8 cellular contexts compared by ENCODE assay signal in the genomic region with DNA sequence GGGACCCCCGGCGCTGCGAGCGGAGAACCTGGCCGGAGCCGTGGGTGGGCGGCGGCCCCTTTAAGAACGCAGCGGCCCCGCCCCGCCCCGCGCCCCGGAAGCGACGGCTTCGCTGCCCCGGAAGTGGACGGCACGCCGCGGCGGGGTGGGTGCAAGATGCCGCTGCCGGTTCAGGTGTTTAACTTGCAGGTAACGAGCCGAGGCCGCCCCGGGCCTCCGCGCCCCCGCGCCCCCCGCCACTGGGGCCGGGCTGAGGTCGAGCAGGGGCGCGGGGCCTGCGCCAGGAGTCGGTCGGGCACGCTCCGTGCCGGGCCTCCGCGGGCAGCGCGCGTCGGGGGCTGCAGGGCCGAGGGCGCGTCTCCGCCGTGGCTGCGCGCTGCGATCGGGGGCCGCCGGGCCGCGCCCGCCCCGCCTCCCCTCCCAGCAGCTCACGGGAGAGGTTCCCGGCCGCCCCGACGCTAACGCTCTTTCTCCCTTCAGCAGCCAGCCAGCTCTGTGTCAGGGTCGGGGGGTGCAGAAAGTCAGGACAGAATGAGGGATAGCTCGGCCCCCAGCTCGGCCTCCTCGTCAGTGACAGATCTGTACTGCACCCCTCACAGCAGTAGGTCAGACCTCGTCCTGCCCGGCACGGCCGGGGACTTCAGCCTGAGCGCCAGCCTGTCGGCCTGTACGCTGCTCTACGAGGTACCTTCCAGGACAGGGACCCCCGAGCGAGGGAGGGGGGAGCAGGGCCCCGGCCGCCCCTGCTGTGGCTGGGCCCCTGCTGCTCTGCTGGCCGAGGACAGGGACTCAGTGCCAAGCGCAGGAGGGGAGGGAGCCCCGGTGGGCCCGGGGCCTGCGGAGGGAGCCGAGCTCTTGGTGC. TPM values are rescaled to one million over a fixed set of nuclear protein-coding genes. Genes with fewer than 3 reads are reported as not detected.
DNase-seq lines count a peak whose midpoint lies in the region; ATAC-seq and TF ChIP-seq lines count a peak whose summit lies in the region.

A gene (plus strand): TSS at position 123 of the 862 bp plus-strand sequence. CDS start 34 bp downstream, at position 157.
A gene with protein sequence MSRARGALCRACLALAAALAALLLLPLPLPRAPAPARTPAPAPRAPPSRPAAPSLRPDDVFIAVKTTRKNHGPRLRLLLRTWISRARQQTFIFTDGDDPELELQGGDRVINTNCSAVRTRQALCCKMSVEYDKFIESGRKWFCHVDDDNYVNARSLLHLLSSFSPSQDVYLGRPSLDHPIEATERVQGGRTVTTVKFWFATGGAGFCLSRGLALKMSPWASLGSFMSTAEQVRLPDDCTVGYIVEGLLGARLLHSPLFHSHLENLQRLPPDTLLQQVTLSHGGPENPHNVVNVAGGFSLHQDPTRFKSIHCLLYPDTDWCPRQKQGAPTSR (minus strand): TSS at position 36 of the 862 bp plus-strand sequence. CDS start 45 bp downstream, outside the sequence.

- H3K27me3 ChIP-seq in Loucy (ENCODE audit: insufficient read depth, low read length, poor library complexity, severe bottlenecking) (no peaks in the 10 kb centered on the region), hepatocyte (no peaks in the 10 kb centered on the region), aorta (ENCODE audit: control insufficient read depth in 1 of 2, insufficient read depth in 2 of 2, low read length in 1 of 2) (no peaks in the 10 kb centered on the region)

- H3K4me3 ChIP-seq in Loucy (ENCODE audit: low read length, poor library complexity, severe bottlenecking) (peak within 1 kb of the TSS; percentile 93), hepatocyte (peak within 1 kb of the TSS; percentile 90), aorta (ENCODE audit: low read length in 2 of 2) (peak within 1 kb of the TSS; percentile 88 to 92)

- no peaks in the 10 kb centered on the region for H3F3A ChIP-seq in Loucy (ENCODE audit: low read depth)

- peak; percentile 73 for DNase-seq in Ammon's horn (ENCODE audit: low spot score)
- DNase-seq in T-helper 2 cell = peak; percentile 64 to 86 (median 75)
- peak in 54 of 58 donors; percentile 12 to 79 (median 60) for DNase-seq in anterior cingulate cortex (lab: John Stamatoyannopoulos, UW)
- DNase-seq in hepatocyte (ENCODE audit: low spot score) = peak; percentile 90
- peak; percentile 65 for DNase-seq in retina
- DNase-seq in aorta = peak; percentile 84 to 94

- 3% methylated on average over 34 of the region's 94 CpGs for WGBS in hepatocyte (ENCODE audit: low lambda C conversion rate, missing lambda C conversion rate)
- WGBS in aorta, 2 donors = 0 to 1% methylated on average over 64 to 94 of the region's 94 CpGs

- H3K36me3 ChIP-seq in Loucy (ENCODE audit: insufficient read depth, low read length) = peaks cover 11% of the 10 kb centered on the region; the same call in 1 of the 2 replicates
- no peaks in the 10 kb centered on the region for H3K36me3 ChIP-seq in hepatocyte (replicated peaks; ENCODE audit: insufficient read depth, low read depth)
- H3K36me3 ChIP-seq in aorta (ENCODE audit: control insufficient read depth in 1 of 2, insufficient read depth in 2 of 2, low read length in 1 of 2) = peaks cover 0 to 2% of the 10 kb centered on the region in 2 donors

- H3K4me1 ChIP-seq in Loucy (ENCODE audit: insufficient read depth, low read length, poor library complexity, severe bottlenecking) (peaks cover 21% of the 10 kb centered on the region), hepatocyte (ENCODE audit: insufficient read depth) (peaks cover 17% of the 10 kb centered on the region), aorta (ENCODE audit: control insufficient read depth in 1 of 2, insufficient read depth in 2 of 2, low read length in 2 of 2) (no peaks in the 10 kb centered on the region)

- H3K9me2 ChIP-seq in Loucy (replicated peaks; ENCODE audit: low read depth, low read length) (no peaks in the 10 kb centered on the region), hepatocyte (replicated peaks; ENCODE audit: insufficient read depth) (no peaks in the 10 kb centered on the region)

- peak within 1 kb of the TSS; percentile 83 for H3K4me2 ChIP-seq in Loucy (ENCODE audit: low read depth, low read length, poor library complexity, severe bottlenecking)
- H3K4me2 ChIP-seq in hepatocyte = peak within 1 kb of the TSS; percentile 99

- intact Hi-C loops in aorta (cut with DNase I) = no loop called here

- ATAC-seq in GM19372 (IDR thresholded peaks at IDR 0.05; ENCODE audit: low read depth, unreplicated experiment) (peak; percentile 63), aorta (ENCODE audit: low FRiP score) (no peak)

- H3K79me2 ChIP-seq in Loucy (ENCODE audit: insufficient read depth, low read length) (peaks cover 28% of the 10 kb centered on the region), hepatocyte (peaks cover 28% of the 10 kb centered on the region)

- H4K20me1 ChIP-seq in Loucy (ENCODE audit: insufficient read depth, low read length, poor library complexity, severe bottlenecking) (peaks cover 11% of the 10 kb centered on the region), hepatocyte (ENCODE audit: insufficient read depth, poor library complexity, severe bottlenecking) (peaks cover 3% of the 10 kb centered on the region)

- H3K9me3 ChIP-seq in Loucy (ENCODE audit: insufficient read depth, low read depth, low read length) (no peaks in the 10 kb centered on the region), hepatocyte (ENCODE audit: low read depth) (no peaks in the 10 kb centered on the region), aorta (ENCODE audit: control insufficient read depth, low read length) (no peaks in the 10 kb centered on the region)

- H3K9ac ChIP-seq in Loucy (ENCODE audit: low read depth, low read length, poor library complexity, severe bottlenecking) = peak within 1 kb of the TSS; percentile 75

- TF ChIP-seq CTCF in Loucy (conservative IDR thresholded peaks at IDR 0.05; ENCODE audit: low read length) = no peak
- TF ChIP-seq CTCF in hepatocyte (IDR thresholded peaks at IDR 0.05; ENCODE audit: poor library complexity) = no peak

- peak within 1 kb of the TSS; percentile 67 for H3K27ac ChIP-seq in hepatocyte
- no peak within 1 kb of the TSS for H3K27ac ChIP-seq in aorta (ENCODE audit: low read depth in 1 of 2, low read length in 2 of 2)

- H2AFZ ChIP-seq in Loucy (ENCODE audit: low read length) = no peak within 1 kb of the TSS; the same call in 1 of the 2 replicates
- H2AFZ ChIP-seq in hepatocyte = peak within 1 kb of the TSS; percentile 45

RNA-seq across cellular contexts. Expression of the first gene that starts in this region (rescaled TPM):
- total RNA-seq in hepatocyte (101 and 124 TPM in 2 replicates), aorta (10 to 100 TPM; 46.9 to 60.7 TPM)
- polyA plus RNA-seq in hepatocyte (160 and 167 TPM in 2 replicates), aorta (100 to 1,000 TPM in 1 of 2 donors, 10 to 100 TPM in 1; 47.6 to 171 TPM)

RNA-seq across cellular contexts. Expression of the second gene that starts in this region (rescaled TPM):
- total RNA-seq in hepatocyte = 39.6 and 43.2 TPM in 2 replicates
- 109 and 118 TPM in 2 replicates for polyA plus RNA-seq in hepatocyte
- 10 to 100 TPM; 28.2 to 34.0 TPM for total RNA-seq in aorta
- 10 to 100 TPM; 28.3 to 73.0 TPM for polyA plus RNA-seq in aorta
